ENCODE assay signal across 9 cellular contexts in the genomic region with DNA sequence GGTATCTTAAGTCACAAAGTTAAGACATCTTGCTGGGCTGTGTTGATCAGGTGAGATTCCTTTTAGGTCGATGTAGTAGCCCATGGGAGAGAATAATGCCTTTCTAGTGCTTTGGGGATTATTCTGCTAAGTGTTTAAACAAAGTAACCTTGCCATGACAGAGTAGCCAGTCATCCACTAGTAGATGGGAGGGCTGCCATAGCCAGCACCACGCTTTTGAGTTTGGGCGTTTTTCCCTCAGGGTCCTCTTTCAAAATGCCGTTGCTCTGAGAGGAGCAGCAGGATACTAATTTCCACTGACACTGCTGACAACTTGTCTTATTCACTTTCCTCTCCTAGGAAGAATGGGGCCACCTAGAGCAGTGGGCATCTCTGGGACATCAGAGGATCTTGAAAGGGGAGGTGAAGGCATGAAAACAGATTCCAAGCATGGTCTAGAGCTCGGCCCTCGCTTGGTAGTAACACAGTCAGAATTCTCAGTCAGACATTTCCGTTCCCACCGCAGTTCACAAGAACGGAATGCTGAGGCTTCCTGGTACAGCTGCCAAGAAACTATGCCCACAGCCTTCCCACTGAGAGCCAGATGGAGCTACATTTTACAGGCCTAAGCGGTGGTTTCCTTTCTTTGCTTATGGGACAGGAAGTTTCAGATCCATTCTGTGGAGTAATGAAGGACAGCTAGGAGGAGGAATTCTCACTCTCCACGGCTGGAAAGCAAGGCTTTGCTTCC. TPM values are rescaled to one million over a fixed set of nuclear protein-coding genes. Genes with fewer than 3 reads are reported as not detected.
DNase-seq lines count a peak whose midpoint lies in the region.
"Had no signal": no experiment of that assay in that cellular context is flagged by ENCODE, and none has a peak within 500 bp of the region (broad histone marks: within the 10 kb centered on the region; RNA-seq: fewer than 3 reads in every experiment).

No MANE protein-coding gene starts in this region.

- H3K27ac ChIP-seq in epithelial cell of prostate = peak overlapping the region; percentile 63

- DNase-seq in AG08395 (ENCODE audit: low spot score) = peak; percentile 91
- peak; percentile 52 for DNase-seq in NCI-H446 treated with DMSO at 0.1 percent for 48 hours (lab: John Stamatoyannopoulos, UW)
- DNase-seq in epithelial cell of prostate (ENCODE audit: low read depth, low spot score) = peak; percentile 45
- peak; percentile 5 for DNase-seq in occipital lobe (lab: John Stamatoyannopoulos, UW)
- no peak for DNase-seq in DMS114 treated with DMSO at 0.1 percent for 48 hours (lab: John Stamatoyannopoulos, UW; ENCODE audit: unreplicated experiment)
- no peak for DNase-seq in MV-4-11 (lab: John Stamatoyannopoulos, UW)
- no peak for DNase-seq in activated effector memory CD4-positive, alpha-beta T cell treated with anti-CD3 and anti-CD28 coated beads, Interleukin-2, amount 50 U/mL, for 16 hours
- no peak for DNase-seq in HuH-7 (ENCODE audit: low spot score)
- DNase-seq: activated gamma-delta T cell had no signal

RNA-seq across cellular contexts. Expression of gene RSU1, which starts 15.3 kb away (rescaled TPM):
- total RNA-seq in occipital lobe = 29.6 TPM

Comparison
In these comparisons a context has a peak if more than half of its experiments do, and no peak if none do; other contexts are left out.
1. DNase-seq: peak in AG08395 (single experiment), NCI-H446 treated with DMSO at 0.1 percent for 48 hours (single experiment), epithelial cell of prostate (single experiment) and occipital lobe (single experiment); none in DMS114 treated with DMSO at 0.1 percent for 48 hours (single experiment), MV-4-11 (single experiment), activated effector memory CD4-positive, alpha-beta T cell treated with anti-CD3 and anti-CD28 coated beads, Interleukin-2, amount 50 U/mL, for 16 hours (single experiment) and HuH-7 (single experiment).